22 cellular contexts compared by ENCODE assay signal in the genomic region with DNA sequence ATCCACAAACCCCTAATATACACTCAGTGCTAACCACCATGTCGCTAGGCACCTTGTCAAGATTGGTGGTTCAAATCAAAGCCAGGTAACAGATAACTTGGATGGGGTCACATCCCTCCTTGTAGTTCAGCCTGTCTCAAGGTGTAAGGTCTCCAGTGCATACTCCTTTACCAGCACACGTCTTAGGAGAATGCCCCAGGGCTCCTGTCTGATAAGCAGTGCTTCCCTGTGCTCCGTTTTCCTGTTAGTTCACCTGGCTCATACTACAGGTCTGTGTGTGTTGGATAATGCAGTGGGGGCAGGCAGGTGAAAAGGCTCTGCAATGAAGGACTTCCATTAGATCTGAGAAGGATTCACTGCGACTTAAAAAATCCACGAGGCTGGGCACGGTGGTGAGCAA. TPM values are rescaled to one million over a fixed set of nuclear protein-coding genes. Genes with fewer than 3 reads are reported as not detected.
DNase-seq lines count a peak whose midpoint lies in the region; FAIRE-seq and TF ChIP-seq lines count a peak whose summit lies in the region.
"Had no signal": no experiment of that assay in that cellular context is flagged by ENCODE, and none has a peak within 500 bp of the region (broad histone marks: within the 10 kb centered on the region; RNA-seq: fewer than 3 reads in every experiment).

No MANE protein-coding gene starts in this region.

- H3K27ac ChIP-seq in BLaER1 = peak overlapping the region; percentile 33; the same call in 1 of the 2 replicates
- H3K27ac ChIP-seq in HUES48 (ENCODE audit: low read depth, low read length) = peak overlapping the region; percentile 64
- H3K27ac ChIP-seq in astrocyte (ENCODE audit: low read depth, low read length) = no peak overlapping the region
- H3K27ac ChIP-seq: HL-60, SJSA1 had no signal

- H3K4me3 Mint-ChIP-seq in astrocyte (ENCODE audit: unreplicated experiment) = no peak overlapping the region
- H3K4me3 Mint-ChIP-seq: CD4-positive, CD25-positive, alpha-beta regulatory T cell; IgD-negative memory B cell had no signal

- no peak for DNase-seq in astrocyte (ENCODE audit: low read depth)
- peak; percentile 73 for DNase-seq in islet precursor cell
- DNase-seq in NCI-H2196 (lab: John Stamatoyannopoulos, UW; ENCODE audit: unreplicated experiment) = no peak
- no peak for DNase-seq in activated CD8-positive, alpha-beta memory T cell treated with anti-CD3 and anti-CD28 coated beads, Interleukin-2, amount 50 U/mL, for 48 hours
- DNase-seq in putamen (ENCODE audit: low spot score) = no peak
- no peak for DNase-seq in SK-N-DZ (ENCODE audit: low spot score)
- DNase-seq: BE2C; CD4-positive, CD25-positive, alpha-beta regulatory T cell; DMS79 treated with DMSO at 0.1 percent for 48 hours; NCI-H1694; NCI-H2081; NCI-H2171; NCI-H446; NCI-H526; OCI-M1 had no signal

- H3K36me3 ChIP-seq in BLaER1 (peaks cover 93% of the 10 kb centered on the region), HUES48 (ENCODE audit: control insufficient read depth, insufficient read depth, low read length) (0 out of 2 replicates have a peak, but pooled peaks cover 4% of the 10 kb centered on the region), astrocyte (ENCODE audit: insufficient read depth, low read length) (peaks cover 37% of the 10 kb centered on the region)

- H4K20me1 ChIP-seq in BLaER1 (no peaks in the 10 kb centered on the region), astrocyte (ENCODE audit: insufficient read depth, low read length) (no peaks in the 10 kb centered on the region)

- H3K27me3 Mint-ChIP-seq in astrocyte (ENCODE audit: low read depth, unreplicated experiment) = no peaks in the 10 kb centered on the region

- TF ChIP-seq CTCF in astrocyte (IDR thresholded peaks at IDR 0.05; ENCODE audit: insufficient read depth, low read depth, low read length) = no peak

- H3K36me3 Mint-ChIP-seq in astrocyte (ENCODE audit: low read depth, unreplicated experiment) = peaks cover 16% of the 10 kb centered on the region
- H3K36me3 Mint-ChIP-seq: CD4-positive, CD25-positive, alpha-beta regulatory T cell had no signal

- H3K4me1 ChIP-seq in BLaER1 = peaks cover 78% of the 10 kb centered on the region
- peaks cover 12% of the 10 kb centered on the region for H3K4me1 ChIP-seq in HUES48 (ENCODE audit: control insufficient read depth, insufficient read depth, low read length)
- no peaks in the 10 kb centered on the region for H3K4me1 ChIP-seq in astrocyte (ENCODE audit: insufficient read depth, low read length)
- H3K4me1 ChIP-seq: BE2C, SJSA1 had no signal

- peak overlapping the region; percentile 61 for H3K27ac Mint-ChIP-seq in astrocyte (ENCODE audit: unreplicated experiment)
- H3K27ac Mint-ChIP-seq: CD4-positive, CD25-positive, alpha-beta regulatory T cell; IgD-negative memory B cell had no signal

- H3K4me3 ChIP-seq in BLaER1 = no peak overlapping the region
- no peak overlapping the region for H3K4me3 ChIP-seq in HUES48 (ENCODE audit: low read depth, low read length)
- H3K4me3 ChIP-seq in astrocyte (ENCODE audit: insufficient read depth, low read depth, low read length) = no peak overlapping the region
- H3K4me3 ChIP-seq: GM12878, SJSA1 had no signal

- no peak overlapping the region for H3K9ac ChIP-seq in BLaER1
- H3K9ac ChIP-seq in HUES48 (ENCODE audit: low read depth, low read length) = no peak overlapping the region
- no peak overlapping the region for H3K9ac ChIP-seq in astrocyte (ENCODE audit: low read length)

- no peaks in the 10 kb centered on the region for H3K27me3 ChIP-seq in BLaER1
- no peaks in the 10 kb centered on the region for H3K27me3 ChIP-seq in HUES48 (ENCODE audit: control insufficient read depth, insufficient read depth, low read length)
- no peaks in the 10 kb centered on the region for H3K27me3 ChIP-seq in astrocyte (ENCODE audit: insufficient read depth, low read length)
- H3K27me3 ChIP-seq: BE2C, SJSA1 had no signal

- H3K4me2 ChIP-seq in BLaER1 (0 out of 2 replicates have a peak overlapping the region, but pooled peaks have one; percentile 14), astrocyte (ENCODE audit: low read length) (no peak overlapping the region)

- no peak for FAIRE-seq in astrocyte (lab: Jason Lieb, UNC)
- FAIRE-seq: A204.1, GM12878 had no signal

- no peak overlapping the region for H2AFZ ChIP-seq in astrocyte (ENCODE audit: low read depth, low read length)

- H3K4me1 Mint-ChIP-seq in astrocyte (ENCODE audit: low read depth, unreplicated experiment) = peaks cover 13% of the 10 kb centered on the region

- no peaks in the 10 kb centered on the region for H3K9me3 Mint-ChIP-seq in astrocyte (ENCODE audit: unreplicated experiment)
- H3K9me3 Mint-ChIP-seq: CD4-positive, CD25-positive, alpha-beta regulatory T cell had no signal

- H3K9me3 ChIP-seq in BLaER1 = no peaks in the 10 kb centered on the region
- no peaks in the 10 kb centered on the region for H3K9me3 ChIP-seq in HUES48 (ENCODE audit: control insufficient read depth, insufficient read depth, low read length)
- H3K9me3 ChIP-seq in astrocyte (ENCODE audit: insufficient read depth, low read depth, low read length) = no peaks in the 10 kb centered on the region
- H3K9me3 ChIP-seq: BE2C, SJSA1 had no signal

- no peaks in the 10 kb centered on the region for H3K79me2 ChIP-seq in astrocyte (ENCODE audit: insufficient read depth, low read length)

RNA-seq across cellular contexts. Expression of a gene that starts 50.7 kb away (rescaled TPM):
- 55.3 and 58.3 TPM in 2 replicates for total RNA-seq in astrocyte
- 0.38 and 2.9 TPM in 2 replicates for polyA plus RNA-seq in SK-N-DZ (2014; cell fraction: cytosol; rRNA removed)
- polyA plus RNA-seq in SK-N-DZ (2014; cell fraction: nucleus; rRNA removed) = 0.06 and 0.28 TPM in 2 replicates
- total RNA-seq: CD4-positive, CD25-positive, alpha-beta regulatory T cell had no signal
